Comparison of ENCODE assay signal across 2 cellular contexts in the genomic region with DNA sequence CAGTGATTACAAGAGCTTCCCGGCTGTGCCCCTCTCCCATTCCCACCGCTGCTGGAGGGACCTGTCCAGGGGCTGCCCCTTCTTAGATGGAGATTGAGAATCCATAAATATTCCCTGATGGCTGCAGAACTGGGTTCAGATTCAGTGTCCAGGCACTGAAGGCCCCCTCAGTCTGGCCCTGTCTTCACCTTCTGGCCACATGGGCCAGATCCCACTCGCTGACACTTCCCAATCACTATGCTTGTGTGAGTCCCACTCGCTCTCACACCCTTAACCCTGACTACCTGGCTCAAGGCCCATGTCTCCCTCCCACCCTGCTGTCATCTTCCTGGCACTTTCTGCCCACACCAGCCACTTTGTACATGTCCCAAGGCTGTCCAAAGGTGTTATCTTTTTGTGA.
TF ChIP-seq lines count a peak whose summit lies in the region.

No MANE protein-coding gene starts in this region.

TF ChIP-seq in IMR-90, 13 proteins besides CTCF, POLR2A, EP300 and RAD21:
- no peak for TF ChIP-seq BHLHE40 (IDR thresholded peaks at IDR 0.05; ENCODE audit: low read depth, low read length)
- TF ChIP-seq MAFK (IDR thresholded peaks at IDR 0.05; ENCODE audit: low read depth, low read length) = no peak
- no peak for TF ChIP-seq MXI1 (IDR thresholded peaks at IDR 0.05; ENCODE audit: borderline replicate concordance, low read depth, low read length)

TF ChIP-seq in K562, 482 proteins besides CTCF, POLR2A, EP300 and RAD21:
- TF ChIP-seq U2AF1 (optimal IDR thresholded peaks at IDR 0.05; ENCODE audit: low read depth, low read length) (no peak), FOXM1 (IDR thresholded peaks at IDR 0.05; ENCODE audit: low read depth) (no peak), FOXM1 (CRISPR knock-in tag; IDR thresholded peaks at IDR 0.05; ENCODE audit: low read depth) (no peak), ETV5 (CRISPR knock-in tag; IDR thresholded peaks at IDR 0.05; ENCODE audit: low read depth) (no peak), EZH2 (IDR thresholded peaks at IDR 0.05; ENCODE audit: borderline replicate concordance, low read depth, low read length) (no peak), ZNF224 (CRISPR knock-in tag; IDR thresholded peaks at IDR 0.05) (no peak), ZFP1 (CRISPR knock-in tag; IDR thresholded peaks at IDR 0.05) (no peak), ZFP30 (CRISPR knock-in tag; IDR thresholded peaks at IDR 0.05; ENCODE audit: borderline replicate concordance) (no peak), MEIS2 (IDR thresholded peaks at IDR 0.05; ENCODE audit: partially characterized antibody) (no peak), KHSRP (IDR thresholded peaks at IDR 0.05) (no peak), LCOR (CRISPR knock-in tag; IDR thresholded peaks at IDR 0.05) (no peak)
- TF ChIP-seq, protein P1, sequence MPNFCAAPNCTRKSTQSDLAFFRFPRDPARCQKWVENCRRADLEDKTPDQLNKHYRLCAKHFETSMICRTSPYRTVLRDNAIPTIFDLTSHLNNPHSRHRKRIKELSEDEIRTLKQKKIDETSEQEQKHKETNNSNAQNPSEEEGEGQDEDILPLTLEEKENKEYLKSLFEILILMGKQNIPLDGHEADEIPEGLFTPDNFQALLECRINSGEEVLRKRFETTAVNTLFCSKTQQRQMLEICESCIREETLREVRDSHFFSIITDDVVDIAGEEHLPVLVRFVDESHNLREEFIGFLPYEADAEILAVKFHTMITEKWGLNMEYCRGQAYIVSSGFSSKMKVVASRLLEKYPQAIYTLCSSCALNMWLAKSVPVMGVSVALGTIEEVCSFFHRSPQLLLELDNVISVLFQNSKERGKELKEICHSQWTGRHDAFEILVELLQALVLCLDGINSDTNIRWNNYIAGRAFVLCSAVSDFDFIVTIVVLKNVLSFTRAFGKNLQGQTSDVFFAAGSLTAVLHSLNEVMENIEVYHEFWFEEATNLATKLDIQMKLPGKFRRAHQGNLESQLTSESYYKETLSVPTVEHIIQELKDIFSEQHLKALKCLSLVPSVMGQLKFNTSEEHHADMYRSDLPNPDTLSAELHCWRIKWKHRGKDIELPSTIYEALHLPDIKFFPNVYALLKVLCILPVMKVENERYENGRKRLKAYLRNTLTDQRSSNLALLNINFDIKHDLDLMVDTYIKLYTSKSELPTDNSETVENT (CRISPR knock-in tag; IDR thresholded peaks at IDR 0.05) = no peak
- TF ChIP-seq, protein P2, sequence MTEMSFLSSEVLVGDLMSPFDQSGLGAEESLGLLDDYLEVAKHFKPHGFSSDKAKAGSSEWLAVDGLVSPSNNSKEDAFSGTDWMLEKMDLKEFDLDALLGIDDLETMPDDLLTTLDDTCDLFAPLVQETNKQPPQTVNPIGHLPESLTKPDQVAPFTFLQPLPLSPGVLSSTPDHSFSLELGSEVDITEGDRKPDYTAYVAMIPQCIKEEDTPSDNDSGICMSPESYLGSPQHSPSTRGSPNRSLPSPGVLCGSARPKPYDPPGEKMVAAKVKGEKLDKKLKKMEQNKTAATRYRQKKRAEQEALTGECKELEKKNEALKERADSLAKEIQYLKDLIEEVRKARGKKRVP (CRISPR knock-in tag; IDR thresholded peaks at IDR 0.05) = no peak
- TF ChIP-seq, protein P3, sequence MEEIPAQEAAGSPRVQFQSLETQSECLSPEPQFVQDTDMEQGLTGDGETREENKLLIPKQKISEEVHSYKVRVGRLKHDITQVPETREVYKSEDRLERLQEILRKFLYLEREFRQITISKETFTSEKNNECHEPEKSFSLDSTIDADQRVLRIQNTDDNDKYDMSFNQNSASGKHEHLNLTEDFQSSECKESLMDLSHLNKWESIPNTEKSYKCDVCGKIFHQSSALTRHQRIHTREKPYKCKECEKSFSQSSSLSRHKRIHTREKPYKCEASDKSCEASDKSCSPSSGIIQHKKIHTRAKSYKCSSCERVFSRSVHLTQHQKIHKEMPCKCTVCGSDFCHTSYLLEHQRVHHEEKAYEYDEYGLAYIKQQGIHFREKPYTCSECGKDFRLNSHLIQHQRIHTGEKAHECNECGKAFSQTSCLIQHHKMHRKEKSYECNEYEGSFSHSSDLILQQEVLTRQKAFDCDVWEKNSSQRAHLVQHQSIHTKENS (CRISPR knock-in tag; IDR thresholded peaks at IDR 0.05) = no peak
- TF ChIP-seq, protein P4, sequence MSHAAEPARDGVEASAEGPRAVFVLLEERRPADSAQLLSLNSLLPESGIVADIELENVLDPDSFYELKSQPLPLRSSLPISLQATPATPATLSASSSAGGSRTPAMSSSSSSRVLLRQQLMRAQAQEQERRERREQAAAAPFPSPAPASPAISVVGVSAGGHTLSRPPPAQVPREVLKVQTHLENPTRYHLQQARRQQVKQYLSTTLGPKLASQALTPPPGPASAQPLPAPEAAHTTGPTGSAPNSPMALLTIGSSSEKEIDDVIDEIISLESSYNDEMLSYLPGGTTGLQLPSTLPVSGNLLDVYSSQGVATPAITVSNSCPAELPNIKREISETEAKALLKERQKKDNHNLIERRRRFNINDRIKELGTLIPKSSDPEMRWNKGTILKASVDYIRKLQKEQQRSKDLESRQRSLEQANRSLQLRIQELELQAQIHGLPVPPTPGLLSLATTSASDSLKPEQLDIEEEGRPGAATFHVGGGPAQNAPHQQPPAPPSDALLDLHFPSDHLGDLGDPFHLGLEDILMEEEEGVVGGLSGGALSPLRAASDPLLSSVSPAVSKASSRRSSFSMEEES (CRISPR knock-in tag; IDR thresholded peaks at IDR 0.05) = no peak
- TF ChIP-seq, protein P5, sequence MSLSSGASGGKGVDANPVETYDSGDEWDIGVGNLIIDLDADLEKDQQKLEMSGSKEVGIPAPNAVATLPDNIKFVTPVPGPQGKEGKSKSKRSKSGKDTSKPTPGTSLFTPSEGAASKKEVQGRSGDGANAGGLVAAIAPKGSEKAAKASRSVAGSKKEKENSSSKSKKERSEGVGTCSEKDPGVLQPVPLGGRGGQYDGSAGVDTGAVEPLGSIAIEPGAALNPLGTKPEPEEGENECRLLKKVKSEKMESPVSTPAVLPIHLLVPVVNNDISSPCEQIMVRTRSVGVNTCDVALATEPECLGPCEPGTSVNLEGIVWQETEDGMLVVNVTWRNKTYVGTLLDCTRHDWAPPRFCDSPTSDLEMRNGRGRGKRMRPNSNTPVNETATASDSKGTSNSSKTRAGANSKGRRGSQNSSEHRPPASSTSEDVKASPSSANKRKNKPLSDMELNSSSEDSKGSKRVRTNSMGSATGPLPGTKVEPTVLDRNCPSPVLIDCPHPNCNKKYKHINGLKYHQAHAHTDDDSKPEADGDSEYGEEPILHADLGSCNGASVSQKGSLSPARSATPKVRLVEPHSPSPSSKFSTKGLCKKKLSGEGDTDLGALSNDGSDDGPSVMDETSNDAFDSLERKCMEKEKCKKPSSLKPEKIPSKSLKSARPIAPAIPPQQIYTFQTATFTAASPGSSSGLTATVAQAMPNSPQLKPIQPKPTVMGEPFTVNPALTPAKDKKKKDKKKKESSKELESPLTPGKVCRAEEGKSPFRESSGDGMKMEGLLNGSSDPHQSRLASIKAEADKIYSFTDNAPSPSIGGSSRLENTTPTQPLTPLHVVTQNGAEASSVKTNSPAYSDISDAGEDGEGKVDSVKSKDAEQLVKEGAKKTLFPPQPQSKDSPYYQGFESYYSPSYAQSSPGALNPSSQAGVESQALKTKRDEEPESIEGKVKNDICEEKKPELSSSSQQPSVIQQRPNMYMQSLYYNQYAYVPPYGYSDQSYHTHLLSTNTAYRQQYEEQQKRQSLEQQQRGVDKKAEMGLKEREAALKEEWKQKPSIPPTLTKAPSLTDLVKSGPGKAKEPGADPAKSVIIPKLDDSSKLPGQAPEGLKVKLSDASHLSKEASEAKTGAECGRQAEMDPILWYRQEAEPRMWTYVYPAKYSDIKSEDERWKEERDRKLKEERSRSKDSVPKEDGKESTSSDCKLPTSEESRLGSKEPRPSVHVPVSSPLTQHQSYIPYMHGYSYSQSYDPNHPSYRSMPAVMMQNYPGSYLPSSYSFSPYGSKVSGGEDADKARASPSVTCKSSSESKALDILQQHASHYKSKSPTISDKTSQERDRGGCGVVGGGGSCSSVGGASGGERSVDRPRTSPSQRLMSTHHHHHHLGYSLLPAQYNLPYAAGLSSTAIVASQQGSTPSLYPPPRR (CRISPR knock-in tag; IDR thresholded peaks at IDR 0.05; ENCODE audit: borderline replicate concordance) = no peak
